Comparison of ENCODE assay signal across 19 cellular contexts in genomic region chr2:106339608-106340007, GRCh38.
"Had no signal": no experiment of that assay in that cellular context is flagged by ENCODE, and none has a peak within 500 bp of the region (broad histone marks: within the 10 kb centered on the region; RNA-seq: fewer than 3 reads in every experiment).

No MANE protein-coding gene starts in this region.

- H3K36me3 ChIP-seq: cardiac muscle cell, left lung, SJSA1, thoracic aorta, upper lobe of right lung had no signal

- H3K27ac ChIP-seq: cardiac muscle cell, left lung, SJSA1, thoracic aorta, upper lobe of right lung had no signal

- H3K27me3 ChIP-seq: cardiac muscle cell, left lung, SJSA1, upper lobe of right lung had no signal

- H3K36me3 Mint-ChIP-seq: activated naive CD8-positive, alpha-beta T cell; stimulated activated memory B cell treated with anti-CD40 and anti-IgM and Interleukin-4, amounts not matched to agents 10 μg/mL and 1 μg/mL and 100 μg/mL, for 72 hours had no signal

- H3K4me1 ChIP-seq: left lung, SJSA1, upper lobe of right lung had no signal

- DNase-seq: activated CD4-positive, alpha-beta memory T cell treated with anti-CD3 and anti-CD28 coated beads, Interleukin-2, amount 10 ng/mL, durations not matched to agents 7 days and 5 days; activated CD4-positive, alpha-beta T cell treated with anti-CD3 and anti-CD28 coated beads, Interleukin-2, amount 10 ng/mL, durations not matched to agents 24 days and 14 days; activated T-cell treated with anti-CD3 and anti-CD28 coated beads for 4 hours; effector CD4-positive, alpha-beta T cell; left lung; nephron progenitor cell; posterior cingulate gyrus; small intestine; stimulated activated CD4-positive, alpha-beta T cell treated with anti-CD3 and anti-CD28 coated beads, Interleukin-2, amount 100 ng/mL, for 24 hours; upper lobe of right lung had no signal

- H3K27ac Mint-ChIP-seq: activated CD4-positive, alpha-beta memory T cell treated with anti-CD3 and anti-CD28 coated beads, Interleukin-2, amount 10 ng/mL, durations not matched to agents 7 days and 5 days; activated CD4-positive, alpha-beta T cell treated with anti-CD3 and anti-CD28 coated beads, Interleukin-2, amount 10 ng/mL, durations not matched to agents 24 days and 14 days; activated naive CD8-positive, alpha-beta T cell; dendritic cell treated with granulocyte-macrophage colony-stimulating factor and Interleukin-4, amounts not matched to agents 40 ng/mL and 50 ng/mL, for 4 days; nephron progenitor cell; stimulated activated memory B cell treated with anti-CD40 and anti-IgM and Interleukin-4, amounts not matched to agents 10 μg/mL and 1 μg/mL and 100 μg/mL, for 72 hours; T-helper 1 cell treated with Interleukin-12 subunit alpha and Interleukin-12 subunit beta and Interleukin-4 antibody, amounts not matched to agents 30 μg/mL and 1 μg/mL, for 36 hours had no signal

- H3K4me3 ChIP-seq: cardiac muscle cell, left lung, lung, SJSA1, thoracic aorta, upper lobe of right lung had no signal

- ATAC-seq: left lung; sciatic nerve; stimulated activated memory B cell treated with anti-CD40 and anti-IgM and Interleukin-4, amounts not matched to agents 10 μg/mL and 1 μg/mL and 100 μg/mL, for 72 hours; upper lobe of right lung had no signal

- H3K9me3 ChIP-seq: left lung, SJSA1, thoracic aorta, upper lobe of right lung had no signal

- H3K27me3 Mint-ChIP-seq: activated naive CD8-positive, alpha-beta T cell; dendritic cell treated with granulocyte-macrophage colony-stimulating factor and Interleukin-4, amounts not matched to agents 40 ng/mL and 50 ng/mL, for 4 days; stimulated activated memory B cell treated with anti-CD40 and anti-IgM and Interleukin-4, amounts not matched to agents 10 μg/mL and 1 μg/mL and 100 μg/mL, for 72 hours had no signal

- H3K4me1 Mint-ChIP-seq: activated CD4-positive, alpha-beta memory T cell treated with anti-CD3 and anti-CD28 coated beads, Interleukin-2, amount 10 ng/mL, durations not matched to agents 7 days and 5 days; activated CD4-positive, alpha-beta T cell treated with anti-CD3 and anti-CD28 coated beads, Interleukin-2, amount 10 ng/mL, durations not matched to agents 24 days and 14 days; stimulated activated memory B cell treated with anti-CD40 and anti-IgM and Interleukin-4, amounts not matched to agents 10 μg/mL and 1 μg/mL and 100 μg/mL, for 72 hours had no signal

- H3K4me3 Mint-ChIP-seq: activated CD4-positive, alpha-beta memory T cell treated with anti-CD3 and anti-CD28 coated beads, Interleukin-2, amount 10 ng/mL, durations not matched to agents 7 days and 5 days; activated CD4-positive, alpha-beta T cell treated with anti-CD3 and anti-CD28 coated beads, Interleukin-2, amount 10 ng/mL, durations not matched to agents 24 days and 14 days; activated naive CD8-positive, alpha-beta T cell; dendritic cell treated with granulocyte-macrophage colony-stimulating factor and Interleukin-4, amounts not matched to agents 40 ng/mL and 50 ng/mL, for 4 days; nephron progenitor cell; stimulated activated memory B cell treated with anti-CD40 and anti-IgM and Interleukin-4, amounts not matched to agents 10 μg/mL and 1 μg/mL and 100 μg/mL, for 72 hours; T-helper 1 cell treated with Interleukin-12 subunit alpha and Interleukin-12 subunit beta and Interleukin-4 antibody, amounts not matched to agents 30 μg/mL and 1 μg/mL, for 36 hours had no signal

- H3K9me3 Mint-ChIP-seq: activated CD4-positive, alpha-beta memory T cell treated with anti-CD3 and anti-CD28 coated beads, Interleukin-2, amount 10 ng/mL, durations not matched to agents 7 days and 5 days; activated CD4-positive, alpha-beta T cell treated with anti-CD3 and anti-CD28 coated beads, Interleukin-2, amount 10 ng/mL, durations not matched to agents 24 days and 14 days; stimulated activated memory B cell treated with anti-CD40 and anti-IgM and Interleukin-4, amounts not matched to agents 10 μg/mL and 1 μg/mL and 100 μg/mL, for 72 hours; T-helper 1 cell treated with Interleukin-12 subunit alpha and Interleukin-12 subunit beta and Interleukin-4 antibody, amounts not matched to agents 30 μg/mL and 1 μg/mL, for 36 hours had no signal
